8 cellular contexts compared by ENCODE assay signal in genomic region chr5:75512383-75513074, GRCh38. TPM values are rescaled to one million over a fixed set of nuclear protein-coding genes. Genes with fewer than 3 reads are reported as not detected.
A peak's percentile ranks its signal among the peaks of the same experiment; 100 is the strongest.
DNase-seq lines count a peak whose midpoint lies in the region; ATAC-seq and TF ChIP-seq lines count a peak whose summit lies in the region.

No MANE protein-coding gene starts in this region.

- no peaks in the 10 kb centered on the region for H3K27me3 Mint-ChIP-seq in activated naive CD4-positive, alpha-beta T cell treated with anti-CD3 and anti-CD28 coated beads, Interleukin-2, amount 10 ng/mL, durations not matched to agents 7 days and 5 days
- H3K27me3 Mint-ChIP-seq in T-cell, result no peaks in the 10 kb centered on the region
- H3K27me3 Mint-ChIP-seq in glutamatergic neuron (ENCODE audit: unreplicated experiment), result peaks cover 8% of the 10 kb centered on the region
- H3K27me3 Mint-ChIP-seq in stimulated activated naive CD8-positive, alpha-beta T cell treated with anti-CD3 and anti-CD28 coated beads, Interleukin-15, amount 100 ng/mL, for 72 hours, result no peaks in the 10 kb centered on the region

- CTCF ChIA-PET in activated naive CD4-positive, alpha-beta T cell treated with anti-CD3 and anti-CD28 coated beads, Interleukin-2, amount 10 ng/mL, durations not matched to agents 7 days and 5 days (lab: Charles Lee), result interaction anchor here (1.1 to 1.3 kb wide), 2 partner anchors 155 to 276 kb away, joined by 3 to 6 read pairs; partner anchors contain the start of gene ANKRD31
- CTCF ChIA-PET in T-cell (lab: Charles Lee), result interaction anchor here in 1 of 2 donors (0.9 kb wide), 1 partner anchor 1213 kb away, joined by 3 read pairs; no protein-coding TSS in a partner anchor

- H3K9me3 Mint-ChIP-seq in activated naive CD4-positive, alpha-beta T cell treated with anti-CD3 and anti-CD28 coated beads, Interleukin-2, amount 10 ng/mL, durations not matched to agents 7 days and 5 days, result no peaks in the 10 kb centered on the region
- H3K9me3 Mint-ChIP-seq in T-cell (no peaks in the 10 kb centered on the region), glutamatergic neuron (ENCODE audit: unreplicated experiment) (peaks cover 11% of the 10 kb centered on the region)
- H3K9me3 Mint-ChIP-seq in stimulated activated naive CD8-positive, alpha-beta T cell treated with anti-CD3 and anti-CD28 coated beads, Interleukin-15, amount 100 ng/mL, for 72 hours, result no peaks in the 10 kb centered on the region

- peaks cover 49% of the 10 kb centered on the region for H3K4me1 Mint-ChIP-seq in activated naive CD4-positive, alpha-beta T cell treated with anti-CD3 and anti-CD28 coated beads, Interleukin-2, amount 10 ng/mL, durations not matched to agents 7 days and 5 days
- H3K4me1 Mint-ChIP-seq in T-cell, result peaks cover 61 to 71% (median 69%) of the 10 kb centered on the region in 3 donors
- H3K4me1 Mint-ChIP-seq in glutamatergic neuron (ENCODE audit: low read depth, unreplicated experiment), result peaks cover 18% of the 10 kb centered on the region
- peaks cover 54% of the 10 kb centered on the region for H3K4me1 Mint-ChIP-seq in stimulated activated naive CD8-positive, alpha-beta T cell treated with anti-CD3 and anti-CD28 coated beads, Interleukin-15, amount 100 ng/mL, for 72 hours

- H3K27ac Mint-ChIP-seq in activated naive CD4-positive, alpha-beta T cell treated with anti-CD3 and anti-CD28 coated beads, Interleukin-2, amount 10 ng/mL, durations not matched to agents 7 days and 5 days, result peak overlapping the region; percentile 92
- H3K27ac Mint-ChIP-seq in T-cell (peak overlapping the region; percentile 91 to 94), glutamatergic neuron (ENCODE audit: unreplicated experiment) (peak overlapping the region; percentile 99)
- peak overlapping the region; percentile 59 to 95 for H3K27ac Mint-ChIP-seq in stimulated activated naive CD8-positive, alpha-beta T cell treated with anti-CD3 and anti-CD28 coated beads, Interleukin-15, amount 100 ng/mL, for 72 hours

- peak overlapping the region; percentile 89 for H3K4me3 Mint-ChIP-seq in activated naive CD4-positive, alpha-beta T cell treated with anti-CD3 and anti-CD28 coated beads, Interleukin-2, amount 10 ng/mL, durations not matched to agents 7 days and 5 days
- H3K4me3 Mint-ChIP-seq in T-cell (peak overlapping the region; percentile 93 to 94 (median 93)), glutamatergic neuron (ENCODE audit: unreplicated experiment) (peak overlapping the region; percentile 99)
- peak overlapping the region; percentile 82 to 88 for H3K4me3 Mint-ChIP-seq in stimulated activated naive CD8-positive, alpha-beta T cell treated with anti-CD3 and anti-CD28 coated beads, Interleukin-15, amount 100 ng/mL, for 72 hours

- DNase-seq in activated naive CD4-positive, alpha-beta T cell treated with anti-CD3 and anti-CD28 coated beads, Interleukin-2, amount 10 ng/mL, durations not matched to agents 7 days and 5 days, result no peak
- no peak for DNase-seq in activated naive CD4-positive, alpha-beta T cell treated with Interleukin-2 at 50 U/mL for 16 hours
- DNase-seq in T-cell (no peak), glutamatergic neuron (no peak), medulla oblongata (ENCODE audit: extremely low spot score) (no peak), NCI-H1930 (lab: John Stamatoyannopoulos, UW) (no peak)
- DNase-seq in stimulated activated naive CD8-positive, alpha-beta T cell treated with anti-CD3 and anti-CD28 coated beads, Interleukin-15, amount 100 ng/mL, for 72 hours, result no peak

- POLR2A ChIA-PET in T-cell (lab: Charles Lee), result interaction anchor here in 1 of 2 donors (1.2 kb wide), 1 partner anchor 205 kb away, joined by 4 read pairs; the partner anchor contains the start of gene POC5

- H3K36me3 Mint-ChIP-seq in activated naive CD4-positive, alpha-beta T cell treated with anti-CD3 and anti-CD28 coated beads, Interleukin-2, amount 10 ng/mL, durations not matched to agents 7 days and 5 days, result peaks cover 15% of the 10 kb centered on the region
- H3K36me3 Mint-ChIP-seq in T-cell (peaks cover 7% of the 10 kb centered on the region), glutamatergic neuron (ENCODE audit: unreplicated experiment) (no peaks in the 10 kb centered on the region)

- ATAC-seq in T-cell (replicated peaks in 1 of 4) (no peak), GM19351 (IDR thresholded peaks at IDR 0.05; ENCODE audit: unreplicated experiment) (no peak)
- ATAC-seq in stimulated activated naive CD8-positive, alpha-beta T cell treated with anti-CD3 and anti-CD28 coated beads, Interleukin-15, amount 100 ng/mL, for 72 hours, result no peak

- no peak for TF ChIP-seq CTCF in glutamatergic neuron (IDR thresholded peaks at IDR 0.05; ENCODE audit: partially characterized antibody, unreplicated experiment)

RNA-seq across cellular contexts. Expression of gene POLK, which starts 0.8 kb away (rescaled TPM):
- total RNA-seq in T-cell (10 to 100 TPM; 21.8 to 26.2 (median 25.0) TPM), glutamatergic neuron (ENCODE audit: unreplicated experiment) (28.9 TPM)

RNA-seq across cellular contexts. Expression of gene CERT1, which starts 1.1 kb away (rescaled TPM):
- total RNA-seq in T-cell (10 to 100 TPM; 35.7 to 39.4 (median 38.0) TPM), glutamatergic neuron (ENCODE audit: unreplicated experiment) (45.4 TPM)
